ENCODE assay signal across 8 cellular contexts in the genomic region with DNA sequence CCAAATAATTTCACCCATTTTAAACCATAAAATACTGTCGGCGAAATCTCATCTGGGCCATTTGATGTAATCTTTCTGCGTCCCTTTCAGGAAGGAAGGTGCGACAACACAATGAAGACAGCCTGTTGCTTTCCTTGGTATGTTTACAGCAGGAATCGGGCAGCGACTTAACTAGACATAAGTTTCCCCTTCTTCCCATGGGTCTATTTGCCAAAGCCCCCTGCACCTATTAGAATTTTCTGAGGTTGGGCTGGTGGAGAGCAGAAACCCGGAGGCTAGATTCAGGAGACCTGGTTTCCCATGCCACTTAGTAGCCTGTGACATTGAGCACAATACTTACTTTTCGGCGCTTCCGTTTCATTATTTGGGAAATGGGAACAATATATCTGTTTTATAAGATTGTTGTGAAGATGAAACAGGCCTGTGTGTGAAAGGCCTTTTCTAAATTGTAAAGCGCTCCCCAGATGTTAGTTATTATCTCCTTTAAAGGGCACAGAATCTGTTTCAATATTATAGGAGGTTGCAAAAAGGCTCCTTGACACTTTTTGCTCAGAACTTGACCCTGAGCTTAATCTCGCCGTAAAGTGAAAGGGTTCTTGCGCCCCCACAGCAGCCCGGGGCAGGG. TPM values are rescaled to one million over a fixed set of nuclear protein-coding genes. Genes with fewer than 3 reads are reported as not detected.
DNase-seq lines count a peak whose midpoint lies in the region; ATAC-seq and TF ChIP-seq lines count a peak whose summit lies in the region.

No MANE protein-coding gene starts in this region.

- H3K9me3 ChIP-seq in right atrium auricular region (no peaks in the 10 kb centered on the region), skeletal muscle tissue (ENCODE audit: control insufficient read depth in 3 of 3, low read length in 3 of 3) (no peaks in the 10 kb centered on the region)

- H3K36me3 ChIP-seq in right atrium auricular region (peaks cover 4% of the 10 kb centered on the region), skeletal muscle tissue (ENCODE audit: control insufficient read depth in 3 of 3, insufficient read depth in 3 of 3, low read length in 3 of 3) (peaks cover 5 to 13% (median 11%) of the 10 kb centered on the region in 3 donors)

- peak overlapping the region; percentile 87 for H3K4me3 Mint-ChIP-seq in activated T-cell treated with anti-CD3 and anti-CD28 coated beads, Interleukin-2, amount 50 U/mL, for 4 hours

- H3K4me1 Mint-ChIP-seq in activated T-cell treated with anti-CD3 and anti-CD28 coated beads, Interleukin-2, amount 50 U/mL, for 4 hours (ENCODE audit: low read depth), result peaks cover 41% of the 10 kb centered on the region

- no peaks in the 10 kb centered on the region for H3K9me3 Mint-ChIP-seq in activated T-cell treated with anti-CD3 and anti-CD28 coated beads, Interleukin-2, amount 50 U/mL, for 4 hours

- DNase-seq in activated naive CD4-positive, alpha-beta T cell treated with Interleukin-2 at 50 U/mL for 16 hours, result peak; percentile 6
- DNase-seq in activated naive CD4-positive, alpha-beta T cell treated with anti-CD3 and anti-CD28 coated beads, Interleukin-2, amount 50 U/mL, for 16 hours, result no peak
- DNase-seq in activated T-cell treated with anti-CD3 and anti-CD28 coated beads, Interleukin-2, amount 50 U/mL, for 4 hours, result no peak
- DNase-seq in right atrium auricular region (ENCODE audit: low spot score) (no peak), NCI-H2171 (lab: John Stamatoyannopoulos, UW) (no peak), cerebellum (ENCODE audit: low spot score) (no peak)

- peaks cover 0 to 44% of the 10 kb centered on the region in 2 donors for H3K4me1 ChIP-seq in right atrium auricular region
- H3K4me1 ChIP-seq in skeletal muscle tissue (ENCODE audit: control insufficient read depth in 3 of 3, insufficient read depth in 3 of 3, low read length in 3 of 3), result peaks cover 5 to 30% (median 17%) of the 10 kb centered on the region in 3 donors

- TF ChIP-seq CTCF in right atrium auricular region (IDR thresholded peaks at IDR 0.05), result no peak

- H3K36me3 Mint-ChIP-seq in activated T-cell treated with anti-CD3 and anti-CD28 coated beads, Interleukin-2, amount 50 U/mL, for 4 hours (ENCODE audit: insufficient read depth), result peaks cover 3% of the 10 kb centered on the region

- H3K4me3 ChIP-seq in right atrium auricular region, result peak overlapping the region; percentile 86 to 98
- peak overlapping the region; percentile 76 to 93 (median 93) for H3K4me3 ChIP-seq in skeletal muscle tissue (ENCODE audit: low read length in 3 of 3)

- H3K27me3 Mint-ChIP-seq in activated T-cell treated with anti-CD3 and anti-CD28 coated beads, Interleukin-2, amount 50 U/mL, for 4 hours (ENCODE audit: low read depth), result no peaks in the 10 kb centered on the region

- peak overlapping the region; percentile 93 to 99 (median 97) for H3K9ac ChIP-seq in skeletal muscle tissue (ENCODE audit: low read depth in 1 of 3, low read length in 3 of 3)

- ATAC-seq in activated T-cell treated with anti-CD3 and anti-CD28 coated beads, Interleukin-2, amount 50 U/mL, for 4 hours, result no peak
- ATAC-seq in GM19455 (IDR thresholded peaks at IDR 0.05; ENCODE audit: unreplicated experiment), result no peak

- H3K27me3 ChIP-seq in right atrium auricular region (no peaks in the 10 kb centered on the region), skeletal muscle tissue (ENCODE audit: control insufficient read depth in 3 of 3, insufficient read depth in 3 of 3, low read length in 3 of 3) (no peaks in the 10 kb centered on the region)

- H3K27ac ChIP-seq in right atrium auricular region, result peak overlapping the region; percentile 98
- peak overlapping the region; percentile 98 for H3K27ac ChIP-seq in skeletal muscle tissue (ENCODE audit: low read depth, low read length)

RNA-seq across cellular contexts. Expression of gene AFF1, which starts 0.6 kb away (rescaled TPM):
- total RNA-seq in activated T-cell treated with anti-CD3 and anti-CD28 coated beads, Interleukin-2, amount 50 U/mL, for 4 hours, result 10 to 100 TPM; 20.0 to 35.5 (median 26.5) TPM
- 10 to 100 TPM; 59.2 to 73.5 TPM for total RNA-seq in right atrium auricular region
- 21.9 TPM for total RNA-seq in skeletal muscle tissue
- 15.5 TPM for total RNA-seq in cerebellum

RNA-seq across cellular contexts. Expression of gene C4orf36, which starts 42.0 kb away (rescaled TPM):
- total RNA-seq in activated T-cell treated with anti-CD3 and anti-CD28 coated beads, Interleukin-2, amount 50 U/mL, for 4 hours, result not detected
- not detected for total RNA-seq in right atrium auricular region
- total RNA-seq in skeletal muscle tissue, result not detected
- total RNA-seq in cerebellum, result 1.7 TPM
